ENCODE assay signal across 1 cellular context in genomic region chr12:124745891-124746570, GRCh38.
A peak's percentile ranks its signal among the peaks of the same experiment; 100 is the strongest.
TF ChIP-seq lines count a peak whose summit lies in the region.

No MANE protein-coding gene starts in this region.

TF ChIP-seq in HepG2, 621 proteins besides CTCF, POLR2A, EP300 and RAD21 (continued from another document and continues in another):
- TF ChIP-seq PPARG (CRISPR knock-in tag; conservative IDR thresholded peaks at IDR 0.05) (0 out of 2 replicates have a peak, but pooled peaks have one; percentile 36), HDAC2 (CRISPR knock-in tag; IDR thresholded peaks at IDR 0.05) (no peak), ZNF101 (CRISPR knock-in tag; IDR thresholded peaks at IDR 0.05; ENCODE audit: borderline replicate concordance, low read depth) (no peak), ASH2L (IDR thresholded peaks at IDR 0.05; ENCODE audit: insufficient read length, low read depth, low read length) (no peak), ISX (CRISPR knock-in tag; conservative IDR thresholded peaks at IDR 0.05) (no peak), TAF1 (CRISPR knock-in tag; IDR thresholded peaks at IDR 0.05) (no peak), ZFX (CRISPR knock-in tag; IDR thresholded peaks at IDR 0.05; ENCODE audit: low read depth) (peak; percentile 33; the same call in 1 of the 2 replicates), KDM1A (CRISPR knock-in tag; IDR thresholded peaks at IDR 0.05) (peak; percentile 87), NKX3-1 (CRISPR knock-in tag; IDR thresholded peaks at IDR 0.05) (no peak), ZNF772 (CRISPR knock-in tag; IDR thresholded peaks at IDR 0.05) (0 out of 2 replicates have a peak, but pooled peaks have one; percentile 25), HOXD1 (CRISPR knock-in tag; IDR thresholded peaks at IDR 0.05) (no peak), BCL3 (CRISPR knock-in tag; IDR thresholded peaks at IDR 0.05) (no peak), ZNF30 (CRISPR knock-in tag; IDR thresholded peaks at IDR 0.05) (no peak), NCOA1 (CRISPR knock-in tag; IDR thresholded peaks at IDR 0.05) (no peak), NCOR1 (IDR thresholded peaks at IDR 0.05; ENCODE audit: borderline replicate concordance, low read length) (no peak), ZNF850 (CRISPR knock-in tag; conservative IDR thresholded peaks at IDR 0.05) (no peak), ZNF225 (CRISPR knock-in tag; IDR thresholded peaks at IDR 0.05) (no peak), HNF1A (IDR thresholded peaks at IDR 0.05; ENCODE audit: low read depth) (no peak), HNF1A (CRISPR knock-in tag; IDR thresholded peaks at IDR 0.05; ENCODE audit: borderline replicate concordance) (peak; percentile 63; the same call in 1 of the 2 replicates), MTERF4 (CRISPR knock-in tag; IDR thresholded peaks at IDR 0.05) (no peak), MTA1 (CRISPR knock-in tag; IDR thresholded peaks at IDR 0.05; ENCODE audit: borderline replicate concordance) (peak; percentile 34; the same call in 1 of the 2 replicates), MEIS1 (CRISPR knock-in tag; IDR thresholded peaks at IDR 0.05; ENCODE audit: borderline replicate concordance) (no peak), ZNF879 (CRISPR knock-in tag; IDR thresholded peaks at IDR 0.05) (no peak), ZNF563 (CRISPR knock-in tag; IDR thresholded peaks at IDR 0.05) (no peak), ZIK1 (CRISPR knock-in tag; IDR thresholded peaks at IDR 0.05; ENCODE audit: borderline replicate concordance, low read depth) (no peak), KLF13 (CRISPR knock-in tag; IDR thresholded peaks at IDR 0.05) (no peak), GABPB1 (CRISPR knock-in tag; IDR thresholded peaks at IDR 0.05) (peak; percentile 53; the same call in 1 of the 2 replicates), EEA1 (CRISPR knock-in tag; IDR thresholded peaks at IDR 0.05; ENCODE audit: borderline replicate concordance) (no peak), SAP130 (CRISPR knock-in tag; IDR thresholded peaks at IDR 0.05; ENCODE audit: low read depth) (peak; percentile 76), U2AF1 (optimal IDR thresholded peaks at IDR 0.05; ENCODE audit: low read depth, low read length) (no peak), MTF1 (CRISPR knock-in tag; IDR thresholded peaks at IDR 0.05) (no peak), ZNF557 (CRISPR knock-in tag; IDR thresholded peaks at IDR 0.05) (no peak), KDM2A (CRISPR knock-in tag; IDR thresholded peaks at IDR 0.05; ENCODE audit: borderline replicate concordance, low read depth) (peak; percentile 47; the same call in 1 of the 2 replicates), KDM3A (CRISPR knock-in tag; IDR thresholded peaks at IDR 0.05; ENCODE audit: low read depth) (peak; percentile 31; the same call in 1 of the 2 replicates), CBX5 (CRISPR knock-in tag; IDR thresholded peaks at IDR 0.05; ENCODE audit: borderline replicate concordance) (peak; percentile 59; the same call in 1 of the 2 replicates), MTF2 (CRISPR knock-in tag; IDR thresholded peaks at IDR 0.05; ENCODE audit: borderline replicate concordance) (no peak), HIVEP1 (CRISPR knock-in tag; IDR thresholded peaks at IDR 0.05) (no peak), ZNF75D (CRISPR knock-in tag; IDR thresholded peaks at IDR 0.05; ENCODE audit: borderline replicate concordance) (no peak), CBX1 (IDR thresholded peaks at IDR 0.05; ENCODE audit: low read depth) (peak; percentile 60), GATAD2A (CRISPR knock-in tag; IDR thresholded peaks at IDR 0.05) (peak; percentile 38; the same call in 1 of the 2 replicates), KMT2A (CRISPR knock-in tag; IDR thresholded peaks at IDR 0.05) (no peak), CCDC6 (CRISPR knock-in tag; IDR thresholded peaks at IDR 0.05) (peak; percentile 25; the same call in 1 of the 2 replicates), ZNF337 (CRISPR knock-in tag; IDR thresholded peaks at IDR 0.05; ENCODE audit: borderline replicate concordance, low read depth) (no peak), ZNF484 (CRISPR knock-in tag; IDR thresholded peaks at IDR 0.05; ENCODE audit: borderline replicate concordance, low read depth) (no peak), THAP11 (CRISPR knock-in tag; IDR thresholded peaks at IDR 0.05) (0 out of 2 replicates have a peak, but pooled peaks have one; percentile 10), RFXAP (CRISPR knock-in tag; IDR thresholded peaks at IDR 0.05; ENCODE audit: borderline replicate concordance) (no peak), ZNF782 (CRISPR knock-in tag; IDR thresholded peaks at IDR 0.05; ENCODE audit: borderline replicate concordance) (no peak), KLF6 (CRISPR knock-in tag; IDR thresholded peaks at IDR 0.05) (no peak), KAT2B (IDR thresholded peaks at IDR 0.05; ENCODE audit: borderline replicate concordance, low read depth, low read length) (no peak)
- TF ChIP-seq, protein P1, sequence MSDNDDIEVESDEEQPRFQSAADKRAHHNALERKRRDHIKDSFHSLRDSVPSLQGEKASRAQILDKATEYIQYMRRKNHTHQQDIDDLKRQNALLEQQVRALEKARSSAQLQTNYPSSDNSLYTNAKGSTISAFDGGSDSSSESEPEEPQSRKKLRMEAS (IDR thresholded peaks at IDR 0.05) = 0 out of 2 replicates have a peak, but pooled peaks have one; percentile 20
- TF ChIP-seq, protein P2, sequence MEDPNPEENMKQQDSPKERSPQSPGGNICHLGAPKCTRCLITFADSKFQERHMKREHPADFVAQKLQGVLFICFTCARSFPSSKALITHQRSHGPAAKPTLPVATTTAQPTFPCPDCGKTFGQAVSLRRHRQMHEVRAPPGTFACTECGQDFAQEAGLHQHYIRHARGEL (CRISPR knock-in tag; IDR thresholded peaks at IDR 0.05) = no peak
- TF ChIP-seq, protein P3, sequence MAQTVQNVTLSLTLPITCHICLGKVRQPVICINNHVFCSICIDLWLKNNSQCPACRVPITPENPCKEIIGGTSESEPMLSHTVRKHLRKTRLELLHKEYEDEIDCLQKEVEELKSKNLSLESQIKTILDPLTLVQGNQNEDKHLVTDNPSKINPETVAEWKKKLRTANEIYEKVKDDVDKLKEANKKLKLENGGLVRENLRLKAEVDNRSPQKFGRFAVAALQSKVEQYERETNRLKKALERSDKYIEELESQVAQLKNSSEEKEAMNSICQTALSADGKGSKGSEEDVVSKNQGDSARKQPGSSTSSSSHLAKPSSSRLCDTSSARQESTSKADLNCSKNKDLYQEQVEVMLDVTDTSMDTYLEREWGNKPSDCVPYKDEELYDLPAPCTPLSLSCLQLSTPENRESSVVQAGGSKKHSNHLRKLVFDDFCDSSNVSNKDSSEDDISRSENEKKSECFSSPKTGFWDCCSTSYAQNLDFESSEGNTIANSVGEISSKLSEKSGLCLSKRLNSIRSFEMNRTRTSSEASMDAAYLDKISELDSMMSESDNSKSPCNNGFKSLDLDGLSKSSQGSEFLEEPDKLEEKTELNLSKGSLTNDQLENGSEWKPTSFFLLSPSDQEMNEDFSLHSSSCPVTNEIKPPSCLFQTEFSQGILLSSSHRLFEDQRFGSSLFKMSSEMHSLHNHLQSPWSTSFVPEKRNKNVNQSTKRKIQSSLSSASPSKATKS (CRISPR knock-in tag; IDR thresholded peaks at IDR 0.05) = no peak
- TF ChIP-seq, protein P4, sequence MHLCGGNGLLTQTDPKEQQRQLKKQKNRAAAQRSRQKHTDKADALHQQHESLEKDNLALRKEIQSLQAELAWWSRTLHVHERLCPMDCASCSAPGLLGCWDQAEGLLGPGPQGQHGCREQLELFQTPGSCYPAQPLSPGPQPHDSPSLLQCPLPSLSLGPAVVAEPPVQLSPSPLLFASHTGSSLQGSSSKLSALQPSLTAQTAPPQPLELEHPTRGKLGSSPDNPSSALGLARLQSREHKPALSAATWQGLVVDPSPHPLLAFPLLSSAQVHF (CRISPR knock-in tag; IDR thresholded peaks at IDR 0.05) = no peak
- TF ChIP-seq, protein P5, sequence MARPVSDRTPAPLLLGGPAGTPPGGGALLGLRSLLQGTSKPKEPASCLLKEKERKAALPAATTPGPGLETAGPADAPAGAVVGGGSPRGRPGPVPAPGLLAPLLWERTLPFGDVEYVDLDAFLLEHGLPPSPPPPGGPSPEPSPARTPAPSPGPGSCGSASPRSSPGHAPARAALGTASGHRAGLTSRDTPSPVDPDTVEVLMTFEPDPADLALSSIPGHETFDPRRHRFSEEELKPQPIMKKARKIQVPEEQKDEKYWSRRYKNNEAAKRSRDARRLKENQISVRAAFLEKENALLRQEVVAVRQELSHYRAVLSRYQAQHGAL (CRISPR knock-in tag; IDR thresholded peaks at IDR 0.05; ENCODE audit: not compliant biosample characterization) = no peak
- TF ChIP-seq, protein P6, sequence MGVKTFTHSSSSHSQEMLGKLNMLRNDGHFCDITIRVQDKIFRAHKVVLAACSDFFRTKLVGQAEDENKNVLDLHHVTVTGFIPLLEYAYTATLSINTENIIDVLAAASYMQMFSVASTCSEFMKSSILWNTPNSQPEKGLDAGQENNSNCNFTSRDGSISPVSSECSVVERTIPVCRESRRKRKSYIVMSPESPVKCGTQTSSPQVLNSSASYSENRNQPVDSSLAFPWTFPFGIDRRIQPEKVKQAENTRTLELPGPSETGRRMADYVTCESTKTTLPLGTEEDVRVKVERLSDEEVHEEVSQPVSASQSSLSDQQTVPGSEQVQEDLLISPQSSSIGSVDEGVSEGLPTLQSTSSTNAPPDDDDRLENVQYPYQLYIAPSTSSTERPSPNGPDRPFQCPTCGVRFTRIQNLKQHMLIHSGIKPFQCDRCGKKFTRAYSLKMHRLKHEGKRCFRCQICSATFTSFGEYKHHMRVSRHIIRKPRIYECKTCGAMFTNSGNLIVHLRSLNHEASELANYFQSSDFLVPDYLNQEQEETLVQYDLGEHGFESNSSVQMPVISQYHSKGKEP (CRISPR knock-in tag; IDR thresholded peaks at IDR 0.05) = no peak
- TF ChIP-seq, protein P7, sequence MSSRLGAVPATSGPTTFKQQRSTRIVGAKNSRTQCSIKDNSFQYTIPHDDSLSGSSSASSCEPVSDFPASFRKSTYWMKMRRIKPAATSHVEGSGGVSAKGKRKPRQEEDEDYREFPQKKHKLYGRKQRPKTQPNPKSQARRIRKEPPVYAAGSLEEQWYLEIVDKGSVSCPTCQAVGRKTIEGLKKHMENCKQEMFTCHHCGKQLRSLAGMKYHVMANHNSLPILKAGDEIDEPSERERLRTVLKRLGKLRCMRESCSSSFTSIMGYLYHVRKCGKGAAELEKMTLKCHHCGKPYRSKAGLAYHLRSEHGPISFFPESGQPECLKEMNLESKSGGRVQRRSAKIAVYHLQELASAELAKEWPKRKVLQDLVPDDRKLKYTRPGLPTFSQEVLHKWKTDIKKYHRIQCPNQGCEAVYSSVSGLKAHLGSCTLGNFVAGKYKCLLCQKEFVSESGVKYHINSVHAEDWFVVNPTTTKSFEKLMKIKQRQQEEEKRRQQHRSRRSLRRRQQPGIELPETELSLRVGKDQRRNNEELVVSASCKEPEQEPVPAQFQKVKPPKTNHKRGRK (CRISPR knock-in tag; IDR thresholded peaks at IDR 0.05) = no peak
- TF ChIP-seq, protein P8, sequence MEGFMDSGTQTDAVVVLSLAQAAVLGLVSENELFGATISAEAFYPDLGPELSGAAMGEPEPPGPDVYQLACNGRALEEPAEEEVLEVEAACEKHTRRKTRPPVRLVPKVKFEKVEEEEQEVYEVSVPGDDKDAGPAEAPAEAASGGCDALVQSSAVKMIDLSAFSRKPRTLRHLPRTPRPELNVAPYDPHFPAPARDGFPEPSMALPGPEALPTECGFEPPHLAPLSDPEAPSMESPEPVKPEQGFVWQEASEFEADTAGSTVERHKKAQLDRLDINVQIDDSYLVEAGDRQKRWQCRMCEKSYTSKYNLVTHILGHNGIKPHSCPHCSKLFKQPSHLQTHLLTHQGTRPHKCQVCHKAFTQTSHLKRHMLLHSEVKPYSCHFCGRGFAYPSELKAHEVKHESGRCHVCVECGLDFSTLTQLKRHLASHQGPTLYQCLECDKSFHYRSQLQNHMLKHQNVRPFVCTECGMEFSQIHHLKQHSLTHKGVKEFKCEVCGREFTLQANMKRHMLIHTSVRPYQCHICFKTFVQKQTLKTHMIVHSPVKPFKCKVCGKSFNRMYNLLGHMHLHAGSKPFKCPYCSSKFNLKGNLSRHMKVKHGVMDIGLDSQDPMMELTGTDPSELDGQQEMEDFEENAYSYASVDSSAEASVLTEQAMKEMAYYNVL (CRISPR knock-in tag; IDR thresholded peaks at IDR 0.05; ENCODE audit: borderline replicate concordance) = peak; percentile 79; the same call in 1 of the 2 replicates
